Comparison of ENCODE assay signal across 1 cellular context in genomic region chr12:13627536-13627935, GRCh38.
TF ChIP-seq lines count a peak whose summit lies in the region.

No MANE protein-coding gene starts in this region.

TF ChIP-seq in GM23338, 12 proteins besides CTCF, POLR2A, EP300 and RAD21 (continued from another document):
- TF ChIP-seq ZNF462 (CRISPR knock-in tag; IDR thresholded peaks at IDR 0.05) (no peak), ETS1 (IDR thresholded peaks at IDR 0.05) (no peak), POLR2AphosphoS5 (IDR thresholded peaks at IDR 0.05; ENCODE audit: low read depth) (no peak), CREB1 (CRISPR knock-in tag; IDR thresholded peaks at IDR 0.05; ENCODE audit: low read depth) (no peak), STAT1 (IDR thresholded peaks at IDR 0.05; ENCODE audit: unreplicated experiment) (no peak), EZH2phosphoT487 (IDR thresholded peaks at IDR 0.05; ENCODE audit: unreplicated experiment) (no peak), NANOG (IDR thresholded peaks at IDR 0.05; ENCODE audit: borderline replicate concordance) (no peak)
